ENCODE assay signal across 20 cellular contexts in the genomic region with DNA sequence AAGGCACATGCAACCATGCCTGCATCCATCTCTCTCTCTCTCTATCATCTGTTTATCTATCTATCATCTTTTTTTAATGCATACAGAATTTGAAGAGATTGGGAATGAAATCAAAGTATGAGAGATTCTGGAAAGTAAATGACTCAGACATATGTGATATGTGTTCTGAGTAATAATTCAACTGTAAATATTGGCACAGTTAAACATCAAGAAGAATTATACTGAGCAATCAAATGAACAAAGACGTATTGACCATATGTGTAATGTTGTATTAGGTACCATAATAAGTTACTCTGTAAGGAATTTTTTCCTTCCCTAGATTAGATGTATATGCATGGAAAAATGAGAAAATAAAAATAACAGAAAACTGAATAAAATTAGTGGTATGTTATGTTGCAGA.
DNase-seq lines count a peak whose midpoint lies in the region; ATAC-seq, FAIRE-seq and TF ChIP-seq lines count a peak whose summit lies in the region.
"Had no signal": no experiment of that assay in that cellular context is flagged by ENCODE, and none has a peak within 500 bp of the region (broad histone marks: within the 10 kb centered on the region; RNA-seq: fewer than 3 reads in every experiment).

No MANE protein-coding gene starts in this region.

- no peak for FAIRE-seq in bronchial epithelial cell (lab: Jason Lieb, UNC)
- FAIRE-seq: D721Med, G401.6, GM12891, GM19239, H1, HepG2 had no signal

- no peaks in the 10 kb centered on the region for H3K79me2 ChIP-seq in PC-3 (ENCODE audit: low read length)

- H3K4me2 ChIP-seq in PC-3 (ENCODE audit: low read length), result no peak overlapping the region

- CTCF ChIA-PET in PC-3 (lab: Charles Lee) (no interaction called here), RWPE1 (lab: Yijun Ruan, JAX) (no interaction called here)

- no TSS peak for BruUV-seq in PC-3 (replicated peaks; lab: Mats Ljungman, UMichigan)

- DNase-seq in HCEC 1CT (peak; percentile 23), PC-3 (peak; percentile 59), bronchial epithelial cell (ENCODE audit: low read depth) (peak; percentile 63), left colon (no peak), RWPE1 (ENCODE audit: low spot score) (no peak), NCI-H2107 (lab: John Stamatoyannopoulos, UW) (no peak), NCI-H1105 (lab: John Stamatoyannopoulos, UW) (no peak)
- DNase-seq: ACHN; BE2C; Caco-2; CD4-positive, alpha-beta T cell; DND-41; EL; H9 had no signal

- H3K27ac ChIP-seq in PC-3 (ENCODE audit: low read length), result no peak overlapping the region
- no peak overlapping the region for H3K27ac ChIP-seq in RWPE1

- H3K36me3 ChIP-seq in PC-3 (ENCODE audit: low read depth, low read length) (no peaks in the 10 kb centered on the region), bronchial epithelial cell (ENCODE audit: control insufficient read depth, insufficient read depth, low read length) (no peaks in the 10 kb centered on the region)
- H3K36me3 ChIP-seq: BE2C had no signal

- no peak for TF ChIP-seq CTCF in PC-3 (conservative IDR thresholded peaks at IDR 0.05; ENCODE audit: low read depth, low read length)
- TF ChIP-seq CTCF in bronchial epithelial cell (IDR thresholded peaks at IDR 0.05; ENCODE audit: insufficient read depth, low read length, severe bottlenecking), result no peak
- no peak for TF ChIP-seq CTCF in RWPE1 (conservative IDR thresholded peaks at IDR 0.05; ENCODE audit: low read depth)

- H3K27me3 ChIP-seq in PC-3 (ENCODE audit: low read length), result no peaks in the 10 kb centered on the region
- no peaks in the 10 kb centered on the region for H3K27me3 ChIP-seq in bronchial epithelial cell (ENCODE audit: control insufficient read depth, insufficient read depth, low read length)
- H3K27me3 ChIP-seq: BE2C had no signal

- no peaks in the 10 kb centered on the region for H4K20me1 ChIP-seq in PC-3 (ENCODE audit: low read length)

- intact Hi-C loops in PC-3 (cut with micrococcal nuclease), result no loop called here
- intact Hi-C loops in left colon (cut with DNase I, micrococcal nuclease), result no loop called here

- H3K9ac ChIP-seq in PC-3 (ENCODE audit: low read length), result no peak overlapping the region

- H2AFZ ChIP-seq in PC-3 (ENCODE audit: low read length), result no peak overlapping the region

- ATAC-seq in PC-3 (peak; percentile 98), left colon (peak; percentile 73)
- ATAC-seq: HepG2 had no signal

- H3K9me2 ChIP-seq in PC-3 (replicated peaks; ENCODE audit: low read length), result no peaks in the 10 kb centered on the region

- POLR2A ChIA-PET in PC-3 (lab: Charles Lee; ENCODE audit: unreplicated experiment), result no interaction called here
- POLR2A ChIA-PET in RWPE1 (lab: Yijun Ruan, JAX; ENCODE audit: low non-redundant PET), result no interaction called here

- H3K4me3 ChIP-seq in PC-3 (ENCODE audit: low read length), result no peak overlapping the region
- no peak overlapping the region for H3K4me3 ChIP-seq in bronchial epithelial cell (ENCODE audit: low read depth, low read length)

- H3K4me1 ChIP-seq in PC-3 (ENCODE audit: insufficient read depth, low read length), result no peaks in the 10 kb centered on the region; the same call in 1 of the 2 replicates

- no peaks in the 10 kb centered on the region for H3F3A ChIP-seq in PC-3 (ENCODE audit: low read length, unreplicated experiment)

- no peaks in the 10 kb centered on the region for H3K9me3 ChIP-seq in PC-3 (ENCODE audit: low read length)
- H3K9me3 ChIP-seq: BE2C, Caco-2 had no signal

Comparison
In these comparisons a context has a peak if more than half of its experiments do, and no peak if none do; other contexts are left out.
1. DNase-seq: peak in HCEC 1CT (single experiment), PC-3 (single experiment) and bronchial epithelial cell (single experiment); none in left colon (0 of 2), RWPE1 (single experiment), NCI-H2107 (single experiment) and NCI-H1105 (single experiment).